In the genomic region with DNA sequence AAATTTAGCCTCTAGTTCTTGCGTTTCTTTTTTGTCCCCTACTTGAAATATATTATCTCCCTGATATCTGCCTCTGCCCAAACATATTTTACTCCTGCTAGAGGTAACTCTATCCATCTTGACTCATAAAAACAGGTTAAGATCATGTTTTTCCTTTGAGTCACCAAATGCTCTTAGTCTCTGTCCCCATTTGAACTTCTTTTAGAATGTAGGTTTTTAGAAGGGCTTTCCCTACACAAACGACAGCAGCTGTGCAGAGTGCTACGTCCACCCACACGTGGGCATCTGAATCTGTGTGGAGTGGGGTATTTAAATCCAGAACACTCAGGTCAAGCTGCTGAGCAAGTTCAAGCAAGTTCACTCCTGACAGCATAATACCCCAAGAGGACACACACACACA, we compare ENCODE assay signal across 19 cellular contexts. TPM values are rescaled to one million over a fixed set of nuclear protein-coding genes. Genes with fewer than 3 reads are reported as not detected.
A peak's percentile ranks its signal among the peaks of the same experiment; 100 is the strongest.
DNase-seq lines count a peak whose midpoint lies in the region; ATAC-seq and TF ChIP-seq lines count a peak whose summit lies in the region.
"Had no signal": no experiment of that assay in that cellular context is flagged by ENCODE, and none has a peak within 500 bp of the region (broad histone marks: within the 10 kb centered on the region; RNA-seq: fewer than 3 reads in every experiment).

No MANE protein-coding gene starts in this region.

- TF ChIP-seq CTCF in HEK293 (tag by site-specific recombination; IDR thresholded peaks at IDR 0.05), result no peak

- ATAC-seq in SK-N-SH treated with all-trans-retinoic acid at 6 μM for 48 hours, result peak; percentile 94
- ATAC-seq in effector memory CD8-positive, alpha-beta T cell (replicated peaks), result no peak
- no peak for ATAC-seq in GM19351 (IDR thresholded peaks at IDR 0.05; ENCODE audit: unreplicated experiment)
- ATAC-seq: body of pancreas, lower lobe of right lung had no signal

- H3K9me3 Mint-ChIP-seq in effector memory CD8-positive, alpha-beta T cell, result no peaks in the 10 kb centered on the region
- H3K9me3 Mint-ChIP-seq: nephron had no signal

- H3K36me3 ChIP-seq in HEK293 (ENCODE audit: control insufficient read depth in 2 of 2, insufficient read depth in 1 of 2, low read length in 2 of 2) (no peaks in the 10 kb centered on the region), skeletal muscle satellite cell (ENCODE audit: insufficient read depth, low read length) (no peaks in the 10 kb centered on the region)
- H3K36me3 ChIP-seq: BE2C, lower lobe of right lung had no signal

- no peaks in the 10 kb centered on the region for H3K27me3 ChIP-seq in skeletal muscle satellite cell (ENCODE audit: control insufficient read depth, insufficient read depth, low read length)
- H3K27me3 ChIP-seq: BE2C, body of pancreas, dorsolateral prefrontal cortex had no signal

- POLR2A ChIA-PET in HEK293 (lab: Yijun Ruan, JAX), result no interaction called here

- H3K4me3 ChIP-seq in HEK293 (ENCODE audit: low read depth, low read length) (no peak overlapping the region), skeletal muscle satellite cell (ENCODE audit: low read length) (peak overlapping the region; percentile 45)
- H3K4me3 ChIP-seq: body of pancreas, dorsolateral prefrontal cortex, lower lobe of right lung had no signal

- H3K9ac ChIP-seq in skeletal muscle satellite cell (ENCODE audit: low read depth, low read length), result no peak overlapping the region

- H3K27ac Mint-ChIP-seq in effector memory CD8-positive, alpha-beta T cell, result no peak overlapping the region
- H3K27ac Mint-ChIP-seq: nephron had no signal

- DNase-seq in fibroblast of peridontal ligament (ENCODE audit: extremely low read depth) (peak; percentile 6), NCI-H2081 (lab: John Stamatoyannopoulos, UW) (no peak), C1 segment of cervical spinal cord (lab: John Stamatoyannopoulos, UW) (no peak)
- no peak for DNase-seq in effector memory CD8-positive, alpha-beta T cell
- DNase-seq: activated gamma-delta T cell treated with Interleukin-2 at 50 U/mL for 16 hours, BE2C, body of pancreas, DMS 273 treated with DMSO at 0.1 percent for 48 hours, dorsolateral prefrontal cortex, lower lobe of right lung, NCI-H1930, NCI-H526 treated with DMSO at 0.1 percent for 48 hours, substantia nigra had no signal

- H3K4me2 ChIP-seq in skeletal muscle satellite cell (ENCODE audit: low read length), result peak overlapping the region; percentile 74

- no peaks in the 10 kb centered on the region for H3K4me1 Mint-ChIP-seq in effector memory CD8-positive, alpha-beta T cell (ENCODE audit: low read depth in 2 of 2)

- H3K27ac ChIP-seq in HEK293 (ENCODE audit: extremely low read depth, low read depth, low read length), result no peak overlapping the region
- H3K27ac ChIP-seq: body of pancreas, dorsolateral prefrontal cortex, lower lobe of right lung had no signal

- H3K9me3 ChIP-seq in HEK293 (ENCODE audit: control insufficient read depth, insufficient read depth, low read depth, low read length) (no peaks in the 10 kb centered on the region), skeletal muscle satellite cell (replicated peaks; ENCODE audit: low read length) (no peaks in the 10 kb centered on the region)
- H3K9me3 ChIP-seq: BE2C, body of pancreas, lower lobe of right lung had no signal

- no peaks in the 10 kb centered on the region for H3K4me1 ChIP-seq in HEK293 (ENCODE audit: control insufficient read depth, insufficient read depth, low read length)
- H3K4me1 ChIP-seq in skeletal muscle satellite cell (ENCODE audit: control insufficient read depth, insufficient read depth, low read length), result peaks cover 17% of the 10 kb centered on the region
- H3K4me1 ChIP-seq: BE2C, body of pancreas, lower lobe of right lung had no signal

- CTCF ChIA-PET in HEK293 (lab: Yijun Ruan, JAX), result interaction anchor here (0.6 to 1.1 kb wide), 3 partner anchors 18 to 367 kb away, joined by 3 to 5 read pairs (median 5); no protein-coding TSS in a partner anchor

- H3K4me3 Mint-ChIP-seq in effector memory CD8-positive, alpha-beta T cell, result no peak overlapping the region
- H3K4me3 Mint-ChIP-seq: nephron had no signal

- peaks cover 0 to 8% of the 10 kb centered on the region in 2 donors for H3K27me3 Mint-ChIP-seq in effector memory CD8-positive, alpha-beta T cell

- no peaks in the 10 kb centered on the region for H3K36me3 Mint-ChIP-seq in effector memory CD8-positive, alpha-beta T cell (ENCODE audit: insufficient read depth)

TF ChIP-seq in HEK293, 187 proteins besides CTCF, POLR2A, EP300 and RAD21 (continues in another document):
- TF ChIP-seq, protein P1, sequence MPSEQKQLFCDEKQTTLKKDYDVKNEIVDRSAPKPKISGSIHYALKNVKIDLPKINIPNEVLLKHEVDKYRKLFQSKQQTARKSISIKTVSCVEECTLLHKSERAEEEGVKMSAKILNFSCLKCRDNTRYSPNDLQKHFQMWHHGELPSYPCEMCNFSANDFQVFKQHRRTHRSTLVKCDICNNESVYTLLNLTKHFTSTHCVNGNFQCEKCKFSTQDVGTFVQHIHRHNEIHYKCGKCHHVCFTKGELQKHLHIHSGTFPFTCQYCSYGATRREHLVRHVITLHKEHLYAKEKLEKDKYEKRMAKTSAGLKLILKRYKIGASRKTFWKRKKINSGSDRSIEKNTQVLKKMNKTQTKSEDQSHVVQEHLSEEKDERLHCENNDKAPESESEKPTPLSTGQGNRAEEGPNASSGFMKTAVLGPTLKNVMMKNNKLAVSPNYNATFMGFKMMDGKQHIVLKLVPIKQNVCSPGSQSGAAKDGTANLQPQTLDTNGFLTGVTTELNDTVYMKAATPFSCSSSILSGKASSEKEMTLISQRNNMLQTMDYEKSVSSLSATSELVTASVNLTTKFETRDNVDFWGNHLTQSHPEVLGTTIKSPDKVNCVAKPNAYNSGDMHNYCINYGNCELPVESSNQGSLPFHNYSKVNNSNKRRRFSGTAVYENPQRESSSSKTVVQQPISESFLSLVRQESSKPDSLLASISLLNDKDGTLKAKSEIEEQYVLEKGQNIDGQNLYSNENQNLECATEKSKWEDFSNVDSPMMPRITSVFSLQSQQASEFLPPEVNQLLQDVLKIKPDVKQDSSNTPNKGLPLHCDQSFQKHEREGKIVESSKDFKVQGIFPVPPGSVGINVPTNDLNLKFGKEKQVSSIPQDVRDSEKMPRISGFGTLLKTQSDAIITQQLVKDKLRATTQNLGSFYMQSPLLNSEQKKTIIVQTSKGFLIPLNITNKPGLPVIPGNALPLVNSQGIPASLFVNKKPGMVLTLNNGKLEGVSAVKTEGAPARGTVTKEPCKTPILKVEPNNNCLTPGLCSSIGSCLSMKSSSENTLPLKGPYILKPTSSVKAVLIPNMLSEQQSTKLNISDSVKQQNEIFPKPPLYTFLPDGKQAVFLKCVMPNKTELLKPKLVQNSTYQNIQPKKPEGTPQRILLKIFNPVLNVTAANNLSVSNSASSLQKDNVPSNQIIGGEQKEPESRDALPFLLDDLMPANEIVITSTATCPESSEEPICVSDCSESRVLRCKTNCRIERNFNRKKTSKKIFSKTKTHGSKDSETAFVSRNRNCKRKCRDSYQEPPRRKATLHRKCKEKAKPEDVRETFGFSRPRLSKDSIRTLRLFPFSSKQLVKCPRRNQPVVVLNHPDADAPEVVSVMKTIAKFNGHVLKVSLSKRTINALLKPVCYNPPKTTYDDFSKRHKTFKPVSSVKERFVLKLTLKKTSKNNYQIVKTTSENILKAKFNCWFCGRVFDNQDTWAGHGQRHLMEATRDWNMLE (tag by site-specific recombination; conservative IDR thresholded peaks at IDR 0.05; ENCODE audit: low read depth), result no peak
- TF ChIP-seq ZNF211 (tag by site-specific recombination; IDR thresholded peaks at IDR 0.05; ENCODE audit: low read depth), result no peak
- TF ChIP-seq ZSCAN30 (tag by site-specific recombination; IDR thresholded peaks at IDR 0.05), result no peak
- TF ChIP-seq ZNF629 (tag by site-specific recombination; IDR thresholded peaks at IDR 0.05), result 0 out of 2 replicates have a peak, but pooled peaks have one; percentile 15

TF ChIP-seq in SK-N-SH treated with all-trans-retinoic acid at 6 μM for 48 hours, 23 proteins besides CTCF, POLR2A, EP300 and RAD21:
- no peak for TF ChIP-seq ZNF70 (CRISPR knock-in tag; IDR thresholded peaks at IDR 0.05)
- no peak for TF ChIP-seq PPARA (CRISPR knock-in tag; IDR thresholded peaks at IDR 0.05; ENCODE audit: borderline replicate concordance)
- TF ChIP-seq OSR1 (CRISPR knock-in tag; IDR thresholded peaks at IDR 0.05), result no peak
- no peak for TF ChIP-seq TOX (CRISPR knock-in tag; IDR thresholded peaks at IDR 0.05; ENCODE audit: borderline replicate concordance)
- TF ChIP-seq GLIS3 (CRISPR knock-in tag; IDR thresholded peaks at IDR 0.05), result no peak
- no peak for TF ChIP-seq ZFP30 (CRISPR knock-in tag; IDR thresholded peaks at IDR 0.05)
TF ChIP-seq in SK-N-SH treated with all-trans-retinoic acid at 6 μM for 48 hours: peak in this region for 0.

RNA-seq across cellular contexts. Expression of a gene that starts 2.2 kb away (rescaled TPM):
- total RNA-seq in skeletal muscle satellite cell (2012; rRNA removed), result not detected in 2 replicates
- total RNA-seq: pulmonary artery endothelial cell had no signal
